10 cellular contexts compared by ENCODE assay signal in the genomic region with DNA sequence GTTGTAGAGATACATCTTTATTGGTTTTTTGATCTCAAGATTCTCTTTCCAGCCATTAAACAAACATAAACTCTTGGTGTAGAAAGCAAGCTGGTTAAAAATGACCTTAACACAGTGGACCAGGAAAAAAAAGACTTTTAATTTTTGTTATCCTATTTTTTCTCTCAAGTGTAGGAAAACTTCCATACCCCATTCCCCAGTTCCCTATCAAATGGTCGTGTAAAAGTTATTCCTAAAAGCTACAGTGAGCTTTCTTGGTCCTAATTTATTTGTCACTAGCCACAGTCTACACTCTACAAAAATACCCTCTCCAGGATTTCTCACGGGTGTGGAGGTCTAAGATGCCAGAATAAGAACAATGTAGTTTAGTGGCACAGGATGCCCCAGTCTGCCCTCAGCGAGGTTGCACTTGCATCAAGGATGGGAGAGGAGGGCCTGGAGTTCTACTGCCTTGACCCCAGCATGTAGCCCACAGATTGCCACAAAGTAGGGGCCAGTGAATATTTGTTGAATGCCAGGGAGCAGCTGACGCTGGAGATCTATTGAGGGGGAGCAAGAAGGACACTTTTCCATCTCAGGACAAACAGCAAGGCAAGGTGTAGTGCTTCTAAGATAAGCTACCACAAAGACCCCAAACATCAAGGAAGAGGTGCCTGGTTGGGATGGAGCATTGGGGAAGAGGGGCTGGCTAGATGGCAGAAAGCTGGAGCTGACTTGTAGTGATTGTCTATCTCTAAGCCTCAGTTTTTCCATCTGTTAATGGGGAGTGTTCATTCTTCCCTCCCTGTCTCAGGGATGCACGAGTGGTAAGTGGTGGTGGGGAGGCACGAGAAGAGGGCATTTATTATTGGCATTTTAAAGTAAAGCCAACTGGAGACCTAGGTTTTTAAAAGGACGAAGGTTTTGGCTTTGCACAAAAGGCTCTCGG. TPM values are rescaled to one million over a fixed set of nuclear protein-coding genes. Genes with fewer than 3 reads are reported as not detected.
A peak's percentile ranks its signal among the peaks of the same experiment; 100 is the strongest.
DNase-seq lines count a peak whose midpoint lies in the region; ATAC-seq and TF ChIP-seq lines count a peak whose summit lies in the region.
"Had no signal": no experiment of that assay in that cellular context is flagged by ENCODE, and none has a peak within 500 bp of the region (broad histone marks: within the 10 kb centered on the region; RNA-seq: fewer than 3 reads in every experiment).

No MANE protein-coding gene starts in this region.

- H3K14ac ChIP-seq in H9 (ENCODE audit: insufficient read depth, low read length): no peak overlapping the region

- H3K27me3 ChIP-seq in H9 (ENCODE audit: insufficient read depth, low read length) (peaks cover 4% of the 10 kb centered on the region; the same call in 1 of the 2 replicates), body of pancreas (no peaks in the 10 kb centered on the region), mononuclear cell (ENCODE audit: insufficient read depth, low read length) (peaks cover 46% of the 10 kb centered on the region)

- peaks cover 28% of the 10 kb centered on the region for H3K27me3 Mint-ChIP-seq in H9 (ENCODE audit: low read depth)

- no peaks in the 10 kb centered on the region for H3K36me3 ChIP-seq in body of pancreas (replicated peaks in 1 of 2; ENCODE audit: insufficient read depth in 1 of 2, low read depth in 2 of 2)

- H3K27ac Mint-ChIP-seq in H9: peak overlapping the region in 1 of 3 experiments; percentile 94; a peak in 2 of 7 replicates

- H2AK5ac ChIP-seq in H9 (ENCODE audit: insufficient read length, low read length): no peak overlapping the region

- H3K4me3 Mint-ChIP-seq in H9: peak overlapping the region; percentile 78 to 93

- H3K56ac ChIP-seq in H9 (ENCODE audit: insufficient read length, low read depth, low read length): no peak overlapping the region

- no peak overlapping the region for H3K18ac ChIP-seq in H9 (ENCODE audit: insufficient read length, low read depth, low read length)

- H3K23ac ChIP-seq in H9 (ENCODE audit: insufficient read length, low read depth, low read length): no peak overlapping the region

- no peak overlapping the region for H4K91ac ChIP-seq in H9 (ENCODE audit: insufficient read length, low read depth, low read length)

- peaks cover 19% of the 10 kb centered on the region for H3K23me2 ChIP-seq in H9 (ENCODE audit: insufficient read length, low read depth, low read length, poor library complexity, severe bottlenecking)

- H2BK120ac ChIP-seq in H9 (ENCODE audit: low read depth, low read length, poor library complexity, severe bottlenecking): no peak overlapping the region

- peaks cover 55 to 62% of the 10 kb centered on the region in 2 experiments for H3K4me1 Mint-ChIP-seq in H9

- DNase-seq in H9 (no peak), body of pancreas (no peak), NCI-H2196 (lab: John Stamatoyannopoulos, UW; ENCODE audit: unreplicated experiment) (no peak), head of caudate nucleus (no peak), Right ventricle myocardium superior (no peak)
- DNase-seq: activated gamma-delta T cell; effector CD8-positive, alpha-beta T cell had no signal

- H3K4me2 ChIP-seq in H9 (ENCODE audit: insufficient read depth, insufficient read length, low read length): peak overlapping the region; percentile 70

- H3K9ac ChIP-seq in H9 (ENCODE audit: extremely low read depth, insufficient read length, low read length): no peak overlapping the region

- H3K4ac ChIP-seq in H9 (ENCODE audit: low read depth, low read length): no peak overlapping the region

- H3K9me3 ChIP-seq in H9 (ENCODE audit: control insufficient read depth, low read depth, low read length) (no peaks in the 10 kb centered on the region), body of pancreas (no peaks in the 10 kb centered on the region), mononuclear cell (ENCODE audit: low read depth, low read length) (no peaks in the 10 kb centered on the region)

- H3K79me1 ChIP-seq in H9 (ENCODE audit: insufficient read depth, low read depth, low read length, poor library complexity, severe bottlenecking): no peaks in the 10 kb centered on the region

- peak overlapping the region in 1 of 2 donors; percentile 77 for H3K4me3 ChIP-seq in body of pancreas
- peak overlapping the region; percentile 59 for H3K4me3 ChIP-seq in mononuclear cell (ENCODE audit: low read length)

- H3K79me2 ChIP-seq in H9 (ENCODE audit: insufficient read depth, low read length): no peaks in the 10 kb centered on the region

- intact Hi-C loops in body of pancreas (cut with DNase I): loop anchor here (5.0 kb wide), 1 partner anchor 78 kb away; no protein-coding TSS in a partner anchor
- intact Hi-C loops in head of caudate nucleus (cut with DNase I): loop anchor here (5.0 to 10.0 kb wide), 3 partner anchors 72 to 135 kb away; no protein-coding TSS in a partner anchor
- intact Hi-C loops in Right ventricle myocardium superior (cut with DNase I): loop anchor here (2.0 kb wide), 1 partner anchor 83 kb away; no protein-coding TSS in a partner anchor

- peaks cover 2 to 26% (median 7%) of the 10 kb centered on the region in 3 experiments; a peak in 6 of 7 replicates for H3K36me3 Mint-ChIP-seq in H9 (ENCODE audit: insufficient read depth in 1 of 3, low read depth in 3 of 3)

- H3K9me3 Mint-ChIP-seq in H9: peaks cover 0 to 2% of the 10 kb centered on the region in 2 experiments; a peak in 1 of 5 replicates

- H3K27ac ChIP-seq in 22Rv1: 0 out of 2 replicates have a peak overlapping the region, but pooled peaks have one; percentile 13
- no peak overlapping the region for H3K27ac ChIP-seq in H9 (ENCODE audit: insufficient read length, low read depth, low read length)
- H3K27ac ChIP-seq in body of pancreas: peak overlapping the region in 3 of 4 donors; percentile 15 to 79 (median 77)

- no peak overlapping the region for H2BK20ac ChIP-seq in H9 (ENCODE audit: low read depth, low read length, poor library complexity, severe bottlenecking)

- H4K5ac ChIP-seq in H9 (ENCODE audit: insufficient read length, low read depth, low read length): no peak overlapping the region

- no CpG with 5 or more reads among the region's 8 CpGs for WGBS in H9 (ENCODE audit: extremely low coverage, insufficient read length, low lambda C conversion rate)
- 38 to 46% methylated on average over 8 of the region's 8 CpGs for WGBS in body of pancreas, 2 donors

- H4K8ac ChIP-seq in H9 (replicated peaks; ENCODE audit: insufficient read length, low read depth, low read length): no peak overlapping the region

- no peak for TF ChIP-seq POLR2A in body of pancreas (IDR thresholded peaks at IDR 0.05)

- ATAC-seq in body of pancreas (no peak), HG03045 (IDR thresholded peaks at IDR 0.05; ENCODE audit: unreplicated experiment) (no peak), Right ventricle myocardium superior (ENCODE audit: poor library complexity) (no peak)

- TF ChIP-seq CTCF in 22Rv1 (IDR thresholded peaks at IDR 0.05) (no peak), H9 (conservative IDR thresholded peaks at IDR 0.05) (no peak), body of pancreas (IDR thresholded peaks at IDR 0.05) (no peak)

- no peak overlapping the region for H2BK5ac ChIP-seq in H9 (ENCODE audit: insufficient read length, low read length)

- no peak overlapping the region for H2AFZ ChIP-seq in H9 (ENCODE audit: low read length)

- H3K4me1 ChIP-seq in H9 (ENCODE audit: insufficient read depth, low read length): peaks cover 12% of the 10 kb centered on the region; the same call in 1 of the 2 replicates
- peaks cover 52% of the 10 kb centered on the region for H3K4me1 ChIP-seq in body of pancreas
- H3K4me1 ChIP-seq in mononuclear cell (ENCODE audit: insufficient read depth, low read length): peaks cover 65% of the 10 kb centered on the region

- no peak overlapping the region for H2BK12ac ChIP-seq in H9 (ENCODE audit: insufficient read length, low read depth, low read length)

- no peak overlapping the region for H3T11ph ChIP-seq in H9 (ENCODE audit: low read length)

- H2BK15ac ChIP-seq in H9 (ENCODE audit: low read depth, low read length): no peak overlapping the region

- H4K20me1 ChIP-seq in H9 (ENCODE audit: control insufficient read depth, insufficient read depth, insufficient read length): no peaks in the 10 kb centered on the region

RNA-seq across cellular contexts. Expression of a gene that starts 1.8 kb away (rescaled TPM):
- total RNA-seq in H9 (2021): 17.6 and 18.4 TPM in 2 replicates
- total RNA-seq in body of pancreas: 10 to 100 TPM; 28.3 to 33.0 TPM
- 5.0 TPM for total RNA-seq in mononuclear cell
- 1.2 TPM for total RNA-seq in Right ventricle myocardium superior

RNA-seq across cellular contexts. Expression of a gene that starts 16.6 kb away (rescaled TPM):
- total RNA-seq in H9 (2021) (25.4 and 28.2 TPM in 2 replicates), body of pancreas (10 to 100 TPM; 15.8 to 30.7 TPM), mononuclear cell (8.2 TPM), Right ventricle myocardium superior (17.1 TPM)

RNA-seq across cellular contexts. Expression of a gene that starts 55.1 kb away (rescaled TPM):
- 18.2 and 19.9 TPM in 2 replicates for total RNA-seq in H9 (2021)
- under 1 TPM; 0.33 to 0.52 TPM for total RNA-seq in body of pancreas
- 8.4 TPM for total RNA-seq in mononuclear cell
- 0.22 TPM for total RNA-seq in Right ventricle myocardium superior
